ENCODE assay signal across 8 cellular contexts in genomic region chr15:98865397-98866339, GRCh38.
DNase-seq lines count a peak whose midpoint lies in the region; FAIRE-seq and TF ChIP-seq lines count a peak whose summit lies in the region.

No MANE protein-coding gene starts in this region.

- intact Hi-C loops in breast epithelium (cut with DNase I; ENCODE audit: low total_unique reads) = no loop called here

- no peak for TF ChIP-seq POLR2A in breast epithelium (IDR thresholded peaks at IDR 0.05)

- no peak for TF ChIP-seq CTCF in HFF-Myc (IDR thresholded peaks at IDR 0.05; ENCODE audit: low read depth, low read length, missing control alignments)
- TF ChIP-seq CTCF in WERI-Rb-1 (IDR thresholded peaks at IDR 0.05; ENCODE audit: low read depth, low read length) = no peak
- no peak for TF ChIP-seq CTCF in breast epithelium (IDR thresholded peaks at IDR 0.05)
- TF ChIP-seq CTCF in kidney epithelial cell (IDR thresholded peaks at IDR 0.05; ENCODE audit: insufficient read depth, low read length, poor library complexity, severe bottlenecking) = no peak

- H3K36me3 ChIP-seq in WERI-Rb-1 (no peaks in the 10 kb centered on the region), breast epithelium (no peaks in the 10 kb centered on the region), kidney epithelial cell (ENCODE audit: control insufficient read depth, insufficient read depth, low read length) (no peaks in the 10 kb centered on the region)

- DNase-seq in HFF-Myc (ENCODE audit: extremely low read depth, low read depth) (no peak), NCI-H128 (lab: John Stamatoyannopoulos, UW; ENCODE audit: unreplicated experiment) (peak; percentile 46), WERI-Rb-1 (peak; percentile 74), breast epithelium (ENCODE audit: low spot score in 2 of 2) (peak; percentile 58 to 64), kidney epithelial cell (ENCODE audit: low read depth) (no peak), NAMALWA (ENCODE audit: low spot score) (no peak)
- DNase-seq in stimulated activated CD4-positive, alpha-beta T cell treated with anti-CD3 and anti-CD28 coated beads, Interleukin-1b, Interleukin-23, amount 100 ng/mL, for 48 hours = peak; percentile 81

- no peaks in the 10 kb centered on the region for H3K27me3 ChIP-seq in WERI-Rb-1 (ENCODE audit: insufficient read depth, low read depth, severe bottlenecking)
- H3K27me3 ChIP-seq in breast epithelium = no peaks in the 10 kb centered on the region
- H3K27me3 ChIP-seq in kidney epithelial cell (ENCODE audit: control insufficient read depth, insufficient read depth, low read length) = no peaks in the 10 kb centered on the region

- peak; percentile 85 for FAIRE-seq in G401.6 (lab: Jason Lieb, UNC)

- peak overlapping the region; percentile 44 for H3K4me3 ChIP-seq in HFF-Myc (replicated peaks; ENCODE audit: low read depth, low read length)
- H3K4me3 ChIP-seq in WERI-Rb-1 (ENCODE audit: low read depth, low read length) = peak overlapping the region; percentile 54
- H3K4me3 ChIP-seq in breast epithelium = peak overlapping the region; percentile 47 to 63 (median 49)
- peak overlapping the region; percentile 40 for H3K4me3 ChIP-seq in kidney epithelial cell (ENCODE audit: low read depth, low read length)

- no peak overlapping the region for H3K27ac ChIP-seq in WERI-Rb-1
- H3K27ac ChIP-seq in breast epithelium = peak overlapping the region; percentile 63 to 66

- H3K4me1 ChIP-seq in breast epithelium = peaks cover 0 to 2% of the 10 kb centered on the region in 2 donors

- H3K9me3 ChIP-seq in WERI-Rb-1 (ENCODE audit: severe bottlenecking) = no peaks in the 10 kb centered on the region
- no peaks in the 10 kb centered on the region for H3K9me3 ChIP-seq in breast epithelium

Comparison
In these comparisons a context has a peak if more than half of its experiments do, and no peak if none do; other contexts are left out.
1. DNase-seq: peak in NCI-H128 (single experiment), WERI-Rb-1 (single experiment), breast epithelium (2 of 2) and stimulated activated CD4-positive, alpha-beta T cell treated with anti-CD3 and anti-CD28 coated beads, Interleukin-1b, Interleukin-23, amount 100 ng/mL, for 48 hours (single experiment); none in HFF-Myc (single experiment), kidney epithelial cell (single experiment) and NAMALWA (single experiment).
2. Peak in every context shown above with its lines, with median percentiles within 50 percentile points of each other: H3K4me3 ChIP-seq.